Comparison of ENCODE assay signal across 9 cellular contexts in the genomic region with DNA sequence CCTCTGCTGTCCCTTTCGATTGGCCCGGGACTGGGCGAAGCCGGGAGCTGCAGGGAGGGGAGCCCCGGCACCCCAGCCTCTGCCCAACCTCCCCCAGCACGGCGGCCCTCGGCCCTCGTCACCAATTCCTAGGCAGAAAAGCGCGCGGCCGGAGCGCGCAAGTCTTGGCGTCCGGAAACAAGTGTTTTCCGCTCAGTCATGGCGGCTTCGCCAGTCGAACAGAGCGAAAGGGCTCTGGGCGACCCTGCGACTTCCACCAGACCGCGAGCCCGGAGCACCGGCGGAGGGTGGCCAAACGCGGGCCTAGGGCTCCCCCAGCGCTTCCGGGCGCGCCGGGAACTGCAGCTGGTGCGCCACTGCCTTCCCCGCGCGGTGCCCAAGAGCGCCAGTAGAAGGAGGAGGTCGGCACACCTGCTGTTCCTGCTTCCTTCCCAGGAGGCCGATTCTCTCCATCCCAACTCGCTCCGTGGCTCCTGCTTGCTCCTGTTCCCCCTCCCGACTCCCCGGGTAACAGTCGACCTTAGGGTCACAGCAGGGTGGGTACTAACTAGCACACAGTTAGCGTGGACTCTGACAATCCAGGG.
DNase-seq lines count a peak whose midpoint lies in the region; ATAC-seq and TF ChIP-seq lines count a peak whose summit lies in the region.
"Had no signal": no experiment of that assay in that cellular context is flagged by ENCODE, and none has a peak within 500 bp of the region (broad histone marks: within the 10 kb centered on the region; RNA-seq: fewer than 3 reads in every experiment).

No MANE protein-coding gene starts in this region.

- DNase-seq in AG08395 (ENCODE audit: low spot score), result peak; percentile 20
- DNase-seq in NOMO-1 treated with dmso at 0.1 percent for 144 hours (lab: John Stamatoyannopoulos, UW; ENCODE audit: unreplicated experiment), result peak; percentile 15
- peak; percentile 30 for DNase-seq in dermis blood vessel endothelial cell
- peak; percentile 59 to 68 (median 62) for DNase-seq in right lobe of liver
- DNase-seq in effector memory CD4-positive, alpha-beta T cell, result no peak

- H3K9me3 ChIP-seq in right lobe of liver (no peaks in the 10 kb centered on the region), subcutaneous abdominal adipose tissue (ENCODE audit: control insufficient read depth in 5 of 5, low read length in 5 of 5) (no peaks in the 10 kb centered on the region)
- H3K9me3 ChIP-seq in effector memory CD4-positive, alpha-beta T cell (ENCODE audit: control insufficient read depth, low read length), result no peaks in the 10 kb centered on the region

- H3K27ac ChIP-seq in right lobe of liver (no peak overlapping the region), subcutaneous abdominal adipose tissue (ENCODE audit: low read depth, low read length) (no peak overlapping the region)
- H3K27ac ChIP-seq in effector memory CD4-positive, alpha-beta T cell (ENCODE audit: insufficient read depth, low read length, poor library complexity, severe bottlenecking), result no peak overlapping the region

- H3K9ac ChIP-seq in subcutaneous abdominal adipose tissue (ENCODE audit: low read length in 5 of 5), result peak overlapping the region in 2 of 5 donors; percentile 2 to 25

- peak; percentile 33 to 73 (median 57) for TF ChIP-seq CTCF in right lobe of liver (IDR thresholded peaks at IDR 0.05)

- intact Hi-C loops in right lobe of liver (cut with DNase I), result no loop called here

- H3K4me3 ChIP-seq in right lobe of liver (peak overlapping the region; percentile 35 to 56 (median 47)), subcutaneous abdominal adipose tissue (ENCODE audit: low read depth in 1 of 5, low read length in 5 of 5) (peak overlapping the region; percentile 48 to 70 (median 60))
- H3K4me3 ChIP-seq in effector memory CD4-positive, alpha-beta T cell (ENCODE audit: insufficient read depth, low read depth, low read length, poor library complexity, severe bottlenecking), result no peak overlapping the region

- 7% methylated on average over 6 of the region's 49 CpGs for WGBS in right lobe of liver (ENCODE audit: insufficient coverage, low coverage, low lambda C conversion rate, missing lambda C conversion rate)

- ATAC-seq in GM19025 (IDR thresholded peaks at IDR 0.05; ENCODE audit: low read depth, unreplicated experiment) (peak; percentile 91), HG03175 (IDR thresholded peaks at IDR 0.05; ENCODE audit: unreplicated experiment) (peak; percentile 92), right lobe of liver (peak; percentile 95 to 96 (median 96))
- ATAC-seq: HCT116 had no signal

- H3K27me3 ChIP-seq in right lobe of liver (peaks cover 0 to 10% of the 10 kb centered on the region in 2 donors), subcutaneous abdominal adipose tissue (ENCODE audit: control insufficient read depth in 5 of 5, insufficient read depth in 4 of 5, low read length in 5 of 5) (peaks cover 0 to 20% (median 16%) of the 10 kb centered on the region in 5 donors)
- no peaks in the 10 kb centered on the region for H3K27me3 ChIP-seq in effector memory CD4-positive, alpha-beta T cell (replicated peaks; ENCODE audit: control insufficient read depth, insufficient read depth, low read length, poor library complexity, severe bottlenecking)

- TF ChIP-seq POLR2A in right lobe of liver (IDR thresholded peaks at IDR 0.05), result no peak

- no peaks in the 10 kb centered on the region for H3K36me3 ChIP-seq in right lobe of liver
- H3K36me3 ChIP-seq in subcutaneous abdominal adipose tissue (ENCODE audit: control insufficient read depth in 5 of 5, insufficient read depth in 5 of 5, low read length in 5 of 5), result no peaks in the 10 kb centered on the region
- H3K36me3 ChIP-seq in effector memory CD4-positive, alpha-beta T cell (ENCODE audit: control insufficient read depth, insufficient read depth, low read length), result no peaks in the 10 kb centered on the region

- peaks cover 0 to 11% (median 0%) of the 10 kb centered on the region in 4 donors for H3K4me1 ChIP-seq in right lobe of liver
- H3K4me1 ChIP-seq in subcutaneous abdominal adipose tissue (ENCODE audit: control insufficient read depth in 5 of 5, insufficient read depth in 5 of 5, low read length in 5 of 5), result peaks cover 0 to 29% (median 27%) of the 10 kb centered on the region in 5 donors
- no peaks in the 10 kb centered on the region for H3K4me1 ChIP-seq in effector memory CD4-positive, alpha-beta T cell (ENCODE audit: control insufficient read depth, insufficient read depth, low read length, poor library complexity, severe bottlenecking)

Comparison
In these comparisons a context has a peak if more than half of its experiments do, and no peak if none do; other contexts are left out.
1. DNase-seq: peak in AG08395 (single experiment), NOMO-1 treated with dmso at 0.1 percent for 144 hours (single experiment), dermis blood vessel endothelial cell (single experiment) and right lobe of liver (3 of 3); none in effector memory CD4-positive, alpha-beta T cell (0 of 3).
2. Peak in every context shown above with its lines, with median percentiles within 50 percentile points of each other: ATAC-seq.